In the genomic region with DNA sequence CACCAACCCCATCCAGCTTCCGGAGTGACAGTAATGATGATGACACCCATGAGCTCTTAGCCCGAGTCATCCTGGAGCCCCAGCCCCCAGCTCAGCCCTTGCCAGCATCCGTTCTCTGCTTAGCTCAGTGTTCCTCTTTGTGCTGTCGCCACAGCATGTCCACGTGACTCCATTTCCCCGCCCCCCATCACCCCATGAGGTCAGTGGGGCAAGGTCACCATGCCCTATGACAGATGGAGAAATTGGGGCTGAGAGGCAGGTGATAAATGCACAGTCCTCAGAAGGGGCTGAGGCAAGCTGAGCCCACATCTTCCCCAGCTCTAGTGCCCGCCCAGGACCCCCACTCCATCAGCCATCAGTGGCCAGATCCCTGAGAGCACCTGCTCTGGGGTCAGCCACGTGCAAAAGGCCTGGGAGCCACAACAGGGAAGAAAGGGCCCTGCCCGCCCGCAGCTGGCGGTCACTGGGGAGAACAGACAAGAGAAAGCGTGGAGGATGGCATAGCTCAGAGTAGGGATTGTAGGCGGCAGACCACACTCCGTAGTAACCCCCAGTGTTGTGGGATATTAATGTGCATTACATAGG, we compare ENCODE assay signal across 1 cellular context.
TF ChIP-seq lines count a peak whose summit lies in the region.

No MANE protein-coding gene starts in this region.

TF ChIP-seq in IMR-90, 13 proteins besides CTCF, POLR2A, EP300 and RAD21:
- TF ChIP-seq MXI1 (IDR thresholded peaks at IDR 0.05; ENCODE audit: borderline replicate concordance, low read depth, low read length) (no peak), SMC3 (IDR thresholded peaks at IDR 0.05; ENCODE audit: low read depth, low read length) (no peak), MAFK (IDR thresholded peaks at IDR 0.05; ENCODE audit: low read depth, low read length) (no peak), CEBPB (IDR thresholded peaks at IDR 0.05; ENCODE audit: low read depth, low read length) (no peak), FOS (IDR thresholded peaks at IDR 0.05; ENCODE audit: low read depth, low read length) (no peak), MAZ (IDR thresholded peaks at IDR 0.05; ENCODE audit: borderline replicate concordance, low read depth, low read length) (no peak), CHD1 (IDR thresholded peaks at IDR 0.05; ENCODE audit: low read depth, low read length) (no peak), BHLHE40 (IDR thresholded peaks at IDR 0.05; ENCODE audit: low read depth, low read length) (no peak), ELK1 (IDR thresholded peaks at IDR 0.05; ENCODE audit: borderline replicate concordance, low read depth, low read length) (no peak), NFE2L2 (IDR thresholded peaks at IDR 0.05; ENCODE audit: low read depth, low read length) (0 out of 2 replicates have a peak, but pooled peaks have one; percentile 12), RFX5 (IDR thresholded peaks at IDR 0.05; ENCODE audit: low read depth, low read length) (no peak), RCOR1 (IDR thresholded peaks at IDR 0.05; ENCODE audit: insufficient replicate concordance, low read length) (no peak)
- TF ChIP-seq, protein P1, sequence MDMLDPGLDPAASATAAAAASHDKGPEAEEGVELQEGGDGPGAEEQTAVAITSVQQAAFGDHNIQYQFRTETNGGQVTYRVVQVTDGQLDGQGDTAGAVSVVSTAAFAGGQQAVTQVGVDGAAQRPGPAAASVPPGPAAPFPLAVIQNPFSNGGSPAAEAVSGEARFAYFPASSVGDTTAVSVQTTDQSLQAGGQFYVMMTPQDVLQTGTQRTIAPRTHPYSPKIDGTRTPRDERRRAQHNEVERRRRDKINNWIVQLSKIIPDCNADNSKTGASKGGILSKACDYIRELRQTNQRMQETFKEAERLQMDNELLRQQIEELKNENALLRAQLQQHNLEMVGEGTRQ (IDR thresholded peaks at IDR 0.05; ENCODE audit: low read depth, low read length): peak; percentile 67; the same call in 1 of the 2 replicates
